10 cellular contexts compared by ENCODE assay signal in the genomic region with DNA sequence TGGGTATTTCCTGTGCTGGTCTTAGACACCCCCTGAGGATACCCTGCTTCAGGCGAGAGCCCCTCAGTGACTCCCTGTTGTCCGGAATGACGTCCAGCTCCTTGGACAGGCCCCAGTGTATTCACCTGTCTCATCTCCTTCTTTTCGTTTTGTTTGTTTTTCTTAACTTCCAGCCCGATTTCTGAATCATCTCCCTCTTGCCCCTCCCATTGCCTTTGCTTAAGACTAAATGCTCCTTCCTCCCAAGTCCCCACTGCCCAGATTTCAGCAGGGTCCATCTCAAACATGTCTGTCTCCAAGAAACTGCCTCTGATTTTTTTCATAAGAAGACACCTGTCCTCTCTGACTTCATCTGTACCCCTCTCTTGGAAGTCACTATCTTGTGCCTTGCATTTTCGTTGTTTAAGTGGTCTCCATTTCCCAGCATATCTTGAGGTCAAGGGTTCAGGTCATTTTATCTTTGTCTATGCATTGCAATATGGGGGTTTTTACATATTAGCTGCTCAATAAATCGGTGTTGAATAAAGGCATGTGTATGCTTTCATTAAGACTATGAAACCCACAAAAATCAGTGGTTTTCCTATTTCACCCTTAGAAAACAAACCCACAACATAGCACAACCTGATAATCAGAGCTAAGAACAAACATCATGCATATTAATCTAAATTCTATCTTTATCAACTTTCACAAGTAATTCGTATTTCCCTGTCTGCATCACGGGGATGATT. TPM values are rescaled to one million over a fixed set of nuclear protein-coding genes. Genes with fewer than 3 reads are reported as not detected.
DNase-seq lines count a peak whose midpoint lies in the region; ATAC-seq and TF ChIP-seq lines count a peak whose summit lies in the region.
"Had no signal": no experiment of that assay in that cellular context is flagged by ENCODE, and none has a peak within 500 bp of the region (broad histone marks: within the 10 kb centered on the region; RNA-seq: fewer than 3 reads in every experiment).

No MANE protein-coding gene starts in this region.

- H3K4me3 Mint-ChIP-seq in effector memory CD8-positive, alpha-beta T cell, result peak overlapping the region; percentile 26 to 36
- no peak overlapping the region for H3K4me3 Mint-ChIP-seq in endodermal cell

- H3K4me1 ChIP-seq in endodermal cell (ENCODE audit: control insufficient read depth, insufficient read depth, low read length), result no peaks in the 10 kb centered on the region

- DNase-seq in effector memory CD8-positive, alpha-beta T cell, result no peak
- no peak for DNase-seq in NAMALWA (ENCODE audit: low spot score)
- no peak for DNase-seq in endodermal cell
- DNase-seq in NCI-H187 (lab: John Stamatoyannopoulos, UW), result no peak
- no peak for DNase-seq in NCI-H524 treated with DMSO at 0.1 percent for 48 hours (lab: John Stamatoyannopoulos, UW)
- DNase-seq: C1 segment of cervical spinal cord, NCI-H2081 had no signal

- peaks cover 21% of the 10 kb centered on the region in 2 donors for H3K4me1 Mint-ChIP-seq in effector memory CD8-positive, alpha-beta T cell (ENCODE audit: low read depth in 2 of 2)
- peaks cover 4% of the 10 kb centered on the region for H3K4me1 Mint-ChIP-seq in endodermal cell

- H3K9ac ChIP-seq in endodermal cell (ENCODE audit: extremely low read depth, low read length, poor library complexity, severe bottlenecking), result no peak overlapping the region

- H3K27me3 Mint-ChIP-seq in effector memory CD8-positive, alpha-beta T cell, result no peaks in the 10 kb centered on the region
- H3K27me3 Mint-ChIP-seq in endodermal cell (ENCODE audit: insufficient read depth), result peaks cover 64% of the 10 kb centered on the region

- 89 to 95% methylated on average over 7 to 9 of the region's 9 CpGs for WGBS in endodermal cell (ENCODE audit: insufficient coverage in 1 of 2, insufficient read length in 1 of 2), 2 experiments

- H3K9me3 ChIP-seq in endodermal cell (ENCODE audit: control insufficient read depth, low read length), result no peaks in the 10 kb centered on the region

- H3K9me3 Mint-ChIP-seq in effector memory CD8-positive, alpha-beta T cell, result no peaks in the 10 kb centered on the region
- H3K9me3 Mint-ChIP-seq in endodermal cell, result no peaks in the 10 kb centered on the region

- H3K27ac Mint-ChIP-seq in effector memory CD8-positive, alpha-beta T cell, result peak overlapping the region in 1 of 2 donors; percentile 29
- H3K27ac Mint-ChIP-seq in endodermal cell, result no peak overlapping the region

- H3K27ac ChIP-seq in endodermal cell (ENCODE audit: low read depth, low read length), result no peak overlapping the region

- no peaks in the 10 kb centered on the region for H3K27me3 ChIP-seq in endodermal cell (ENCODE audit: control insufficient read depth, insufficient read depth, low read length, poor library complexity, severe bottlenecking)

- TF ChIP-seq CTCF in endodermal cell (conservative IDR thresholded peaks at IDR 0.05), result no peak

- no peaks in the 10 kb centered on the region for H3K36me3 ChIP-seq in endodermal cell (ENCODE audit: control insufficient read depth, insufficient read depth, low read length)

- H3K4me3 ChIP-seq in endodermal cell (ENCODE audit: low read length), result no peak overlapping the region

- peaks cover 5% of the 10 kb centered on the region for H3K36me3 Mint-ChIP-seq in effector memory CD8-positive, alpha-beta T cell (ENCODE audit: insufficient read depth)
- peaks cover 14% of the 10 kb centered on the region for H3K36me3 Mint-ChIP-seq in endodermal cell (ENCODE audit: low read depth)

- peak; percentile 61 for ATAC-seq in GM18511 (IDR thresholded peaks at IDR 0.05; ENCODE audit: unreplicated experiment)
- peak; percentile 38 for ATAC-seq in GM21381 (IDR thresholded peaks at IDR 0.05; ENCODE audit: unreplicated experiment)
- ATAC-seq in HG03097 (IDR thresholded peaks at IDR 0.05; ENCODE audit: low FRiP score, unreplicated experiment), result peak; percentile 35
- ATAC-seq in effector memory CD8-positive, alpha-beta T cell (replicated peaks), result peak; percentile 69

RNA-seq across cellular contexts. Expression of gene LGALS8, which starts 58.4 kb away (rescaled TPM):
- total RNA-seq in endodermal cell, result 10 to 100 TPM; 11.4 to 15.0 TPM
- polyA plus RNA-seq in endodermal cell (2013, experiment 1 of 2), result 18.1 TPM
- 13.2 TPM for polyA plus RNA-seq in endodermal cell (2013, experiment 2 of 2)
